ENCODE assay signal across 9 cellular contexts in genomic region chr12:57063991-57064725, GRCh38. TPM values are rescaled to one million over a fixed set of nuclear protein-coding genes. Genes with fewer than 3 reads are reported as not detected.
DNase-seq lines count a peak whose midpoint lies in the region; ATAC-seq, FAIRE-seq and TF ChIP-seq lines count a peak whose summit lies in the region.
"Had no signal": no experiment of that assay in that cellular context is flagged by ENCODE, and none has a peak within 500 bp of the region (broad histone marks: within the 10 kb centered on the region; RNA-seq: fewer than 3 reads in every experiment).

No MANE protein-coding gene starts in this region.

- H3K27ac Mint-ChIP-seq in activated T-cell treated with anti-CD3 and anti-CD28 coated beads, Interleukin-2, amount 50 U/mL, for 72 hours: peak overlapping the region; percentile 100
- H3K27ac Mint-ChIP-seq in WTC11: no peak overlapping the region

- DNase-seq in NOMO-1 (lab: John Stamatoyannopoulos, UW; ENCODE audit: unreplicated experiment in 2 of 2) (peak; percentile 31 to 68), NOMO-1 treated with dmso at 0.1 percent for 144 hours (lab: John Stamatoyannopoulos, UW; ENCODE audit: unreplicated experiment) (no peak), WTC11 (ENCODE audit: low spot score) (no peak), RCC 7860 (ENCODE audit: low spot score) (no peak), HuH-7.5 (ENCODE audit: low spot score) (no peak)
- peak; percentile 59 to 62 for DNase-seq in activated T-cell treated with anti-CD3 and anti-CD28 coated beads, Interleukin-2, amount 50 U/mL, for 72 hours
- peak; percentile 14 for DNase-seq in stimulated activated CD8-positive, alpha-beta memory T cell treated with anti-CD3 and anti-CD28 coated beads, Interleukin-4, amount 100 ng/mL, for 24 hours (ENCODE audit: low read depth)

- peaks cover 69% of the 10 kb centered on the region for H3K4me1 Mint-ChIP-seq in activated T-cell treated with anti-CD3 and anti-CD28 coated beads, Interleukin-2, amount 50 U/mL, for 72 hours (ENCODE audit: low read depth)
- no peaks in the 10 kb centered on the region for H3K4me1 Mint-ChIP-seq in WTC11

- POLR2A ChIA-PET in WTC11 (lab: Charles Lee): no interaction called here

- no peaks in the 10 kb centered on the region for H3K27me3 Mint-ChIP-seq in activated T-cell treated with anti-CD3 and anti-CD28 coated beads, Interleukin-2, amount 50 U/mL, for 72 hours (ENCODE audit: low read depth)
- no peaks in the 10 kb centered on the region for H3K27me3 Mint-ChIP-seq in WTC11 (ENCODE audit: low read depth)

- CTCF ChIA-PET in WTC11 (lab: Charles Lee): no interaction called here

- peak overlapping the region; percentile 81 to 97 for H3K4me3 Mint-ChIP-seq in activated T-cell treated with anti-CD3 and anti-CD28 coated beads, Interleukin-2, amount 50 U/mL, for 72 hours
- no peak overlapping the region for H3K4me3 Mint-ChIP-seq in WTC11

- H3K9me3 Mint-ChIP-seq in activated T-cell treated with anti-CD3 and anti-CD28 coated beads, Interleukin-2, amount 50 U/mL, for 72 hours: peaks cover 3% of the 10 kb centered on the region in 2 donors
- no peaks in the 10 kb centered on the region for H3K9me3 Mint-ChIP-seq in WTC11

- no peak for FAIRE-seq in RCC 7860 (lab: Jason Lieb, UNC)

- peak; percentile 84 for ATAC-seq in HG03432 (IDR thresholded peaks at IDR 0.05; ENCODE audit: unreplicated experiment)
- peak; percentile 87 to 89 for ATAC-seq in activated T-cell treated with anti-CD3 and anti-CD28 coated beads, Interleukin-2, amount 50 U/mL, for 72 hours (replicated peaks in 1 of 2)
- no peak for ATAC-seq in WTC11

- no peak for TF ChIP-seq CTCF in WTC11 (IDR thresholded peaks at IDR 0.05)

- peaks cover 10 to 53% of the 10 kb centered on the region in 2 donors for H3K36me3 Mint-ChIP-seq in activated T-cell treated with anti-CD3 and anti-CD28 coated beads, Interleukin-2, amount 50 U/mL, for 72 hours (ENCODE audit: insufficient read depth in 2 of 2)
- peaks cover 73% of the 10 kb centered on the region for H3K36me3 Mint-ChIP-seq in WTC11

TF ChIP-seq in WTC11, 78 proteins besides CTCF, POLR2A, EP300 and RAD21:
- TF ChIP-seq HMGA2 (CRISPR knock-in tag; IDR thresholded peaks at IDR 0.05): no peak
- TF ChIP-seq, protein P1, sequence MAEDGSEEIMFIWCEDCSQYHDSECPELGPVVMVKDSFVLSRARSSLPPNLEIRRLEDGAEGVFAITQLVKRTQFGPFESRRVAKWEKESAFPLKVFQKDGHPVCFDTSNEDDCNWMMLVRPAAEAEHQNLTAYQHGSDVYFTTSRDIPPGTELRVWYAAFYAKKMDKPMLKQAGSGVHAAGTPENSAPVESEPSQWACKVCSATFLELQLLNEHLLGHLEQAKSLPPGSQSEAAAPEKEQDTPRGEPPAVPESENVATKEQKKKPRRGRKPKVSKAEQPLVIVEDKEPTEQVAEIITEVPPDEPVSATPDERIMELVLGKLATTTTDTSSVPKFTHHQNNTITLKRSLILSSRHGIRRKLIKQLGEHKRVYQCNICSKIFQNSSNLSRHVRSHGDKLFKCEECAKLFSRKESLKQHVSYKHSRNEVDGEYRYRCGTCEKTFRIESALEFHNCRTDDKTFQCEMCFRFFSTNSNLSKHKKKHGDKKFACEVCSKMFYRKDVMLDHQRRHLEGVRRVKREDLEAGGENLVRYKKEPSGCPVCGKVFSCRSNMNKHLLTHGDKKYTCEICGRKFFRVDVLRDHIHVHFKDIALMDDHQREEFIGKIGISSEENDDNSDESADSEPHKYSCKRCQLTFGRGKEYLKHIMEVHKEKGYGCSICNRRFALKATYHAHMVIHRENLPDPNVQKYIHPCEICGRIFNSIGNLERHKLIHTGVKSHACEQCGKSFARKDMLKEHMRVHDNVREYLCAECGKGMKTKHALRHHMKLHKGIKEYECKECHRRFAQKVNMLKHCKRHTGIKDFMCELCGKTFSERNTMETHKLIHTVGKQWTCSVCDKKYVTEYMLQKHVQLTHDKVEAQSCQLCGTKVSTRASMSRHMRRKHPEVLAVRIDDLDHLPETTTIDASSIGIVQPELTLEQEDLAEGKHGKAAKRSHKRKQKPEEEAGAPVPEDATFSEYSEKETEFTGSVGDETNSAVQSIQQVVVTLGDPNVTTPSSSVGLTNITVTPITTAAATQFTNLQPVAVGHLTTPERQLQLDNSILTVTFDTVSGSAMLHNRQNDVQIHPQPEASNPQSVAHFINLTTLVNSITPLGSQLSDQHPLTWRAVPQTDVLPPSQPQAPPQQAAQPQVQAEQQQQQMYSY (CRISPR knock-in tag; IDR thresholded peaks at IDR 0.05): no peak
- no peak for TF ChIP-seq ZNF219 (CRISPR knock-in tag; IDR thresholded peaks at IDR 0.05; ENCODE audit: borderline replicate concordance)
- TF ChIP-seq MLX (CRISPR knock-in tag; IDR thresholded peaks at IDR 0.05): no peak

RNA-seq across cellular contexts. Expression of gene MYO1A, which starts 14.2 kb away (rescaled TPM):
- 10 to 100 TPM; 11.4 to 13.4 TPM for total RNA-seq in activated T-cell treated with anti-CD3 and anti-CD28 coated beads, Interleukin-2, amount 50 U/mL, for 72 hours
- 0.32 to 0.87 TPM (median 0.71 TPM) in 3 replicates for total RNA-seq in WTC11 (2021)
- total RNA-seq: RPMI7951 had no signal

RNA-seq across cellular contexts. Expression of gene NEMP1, which starts 14.4 kb away (rescaled TPM):
- total RNA-seq in activated T-cell treated with anti-CD3 and anti-CD28 coated beads, Interleukin-2, amount 50 U/mL, for 72 hours: 100 to 1,000 TPM; 114 to 119 TPM
- 38.3 to 41.9 TPM (median 39.6 TPM) in 3 replicates for total RNA-seq in WTC11 (2021)

RNA-seq across cellular contexts. Expression of gene NAB2, which starts 24.8 kb away (rescaled TPM):
- 10 to 100 TPM; 30.7 to 31.0 TPM for total RNA-seq in activated T-cell treated with anti-CD3 and anti-CD28 coated beads, Interleukin-2, amount 50 U/mL, for 72 hours
- total RNA-seq in WTC11 (2021): 16.5 to 20.5 TPM (median 17.2 TPM) in 3 replicates

RNA-seq across cellular contexts. Expression of gene STAT6, which starts 47.0 kb away (rescaled TPM):
- 100 to 1,000 TPM; 178 to 191 TPM for total RNA-seq in activated T-cell treated with anti-CD3 and anti-CD28 coated beads, Interleukin-2, amount 50 U/mL, for 72 hours
- total RNA-seq in WTC11 (2021): 47.0 to 50.0 TPM (median 48.9 TPM) in 3 replicates

RNA-seq across cellular contexts. Expression of gene TAC3, which starts 47.8 kb away (rescaled TPM):
- total RNA-seq in activated T-cell treated with anti-CD3 and anti-CD28 coated beads, Interleukin-2, amount 50 U/mL, for 72 hours: 1 to 10 TPM; 4.2 to 4.4 TPM
- 4.1 to 6.8 TPM (median 6.1 TPM) in 3 replicates for total RNA-seq in WTC11 (2021)
- total RNA-seq: RPMI7951 had no signal

Comparison
In these comparisons a context has a peak if more than half of its experiments do, and no peak if none do; other contexts are left out.
1. DNase-seq: peak in NOMO-1 (2 of 2), activated T-cell treated with anti-CD3 and anti-CD28 coated beads, Interleukin-2, amount 50 U/mL, for 72 hours (2 of 2) and stimulated activated CD8-positive, alpha-beta memory T cell treated with anti-CD3 and anti-CD28 coated beads, Interleukin-4, amount 100 ng/mL, for 24 hours (single experiment); none in NOMO-1 treated with dmso at 0.1 percent for 144 hours (single experiment), WTC11 (single experiment), RCC 7860 (single experiment) and HuH-7.5 (single experiment).